ENCODE assay signal across 17 cellular contexts in the genomic region with DNA sequence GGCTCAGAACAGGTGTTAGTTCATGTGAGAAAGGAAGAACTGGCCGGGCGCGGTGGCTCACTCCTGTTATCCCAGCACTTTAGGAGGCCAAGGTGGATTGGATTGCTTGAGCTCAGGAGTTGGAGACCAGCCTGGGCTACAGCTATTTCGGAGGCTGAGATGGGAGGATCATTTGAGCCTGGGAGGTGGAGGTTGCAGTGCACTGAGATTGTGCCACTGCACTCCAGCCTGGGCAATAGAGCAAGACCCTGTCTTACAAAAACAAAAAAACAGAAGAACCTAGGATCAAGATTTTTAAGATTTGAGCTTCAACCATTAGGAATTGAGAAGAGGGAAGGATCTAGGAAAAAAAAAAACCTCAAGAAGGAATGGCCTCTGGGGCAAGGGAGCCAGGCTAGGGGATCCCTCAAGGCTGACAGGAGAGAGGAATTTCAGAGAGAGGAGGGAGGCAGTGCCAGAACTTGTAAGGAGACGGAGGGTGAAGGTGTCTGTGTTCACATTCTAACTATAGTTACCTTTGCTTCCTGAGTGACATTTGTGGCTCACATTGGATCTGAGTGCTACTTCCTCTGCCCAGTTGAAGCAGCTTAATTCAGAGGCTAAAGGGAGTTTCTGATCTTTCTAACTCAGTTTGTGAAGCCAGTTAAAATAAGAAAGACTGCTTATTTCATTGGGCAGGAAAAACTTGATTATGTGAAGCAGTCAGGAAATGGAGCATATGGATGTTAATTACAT. TPM values are rescaled to one million over a fixed set of nuclear protein-coding genes. Genes with fewer than 3 reads are reported as not detected.
A peak's percentile ranks its signal among the peaks of the same experiment; 100 is the strongest.
DNase-seq lines count a peak whose midpoint lies in the region; ATAC-seq, FAIRE-seq and TF ChIP-seq lines count a peak whose summit lies in the region.
"Had no signal": no experiment of that assay in that cellular context is flagged by ENCODE, and none has a peak within 500 bp of the region (broad histone marks: within the 10 kb centered on the region; RNA-seq: fewer than 3 reads in every experiment).

No MANE protein-coding gene starts in this region.

- H3K36me3 ChIP-seq in DOHH2 (ENCODE audit: control insufficient read depth, low read length): no peaks in the 10 kb centered on the region
- H3K36me3 ChIP-seq: HAP-1 had no signal

- peaks cover 16% of the 10 kb centered on the region for H3K36me3 Mint-ChIP-seq in T-helper 1 cell treated with Interleukin-12 subunit alpha and Interleukin-12 subunit beta and Interleukin-4 antibody, amounts not matched to agents 30 μg/mL and 1 μg/mL, for 36 hours (ENCODE audit: low read depth)
- H3K36me3 Mint-ChIP-seq in activated T-helper 17 cell treated with anti-CD3 and anti-CD28 coated beads, Interleukin-2, amount 50 U/mL, for 72 hours (ENCODE audit: low read depth): peaks cover 60% of the 10 kb centered on the region
- H3K36me3 Mint-ChIP-seq in naive thymus-derived CD8-positive, alpha-beta T cell: peaks cover 8 to 28% (median 12%) of the 10 kb centered on the region in 3 donors

- H3K9me2 ChIP-seq in DOHH2 (replicated peaks; ENCODE audit: control insufficient read depth, low read length): no peaks in the 10 kb centered on the region

- peaks cover 19% of the 10 kb centered on the region for H3K4me1 ChIP-seq in DOHH2 (ENCODE audit: control insufficient read depth, low read length)

- peaks cover 45% of the 10 kb centered on the region for H3K4me1 Mint-ChIP-seq in T-helper 1 cell treated with Interleukin-12 subunit alpha and Interleukin-12 subunit beta and Interleukin-4 antibody, amounts not matched to agents 30 μg/mL and 1 μg/mL, for 36 hours (ENCODE audit: low read depth)
- peaks cover 70% of the 10 kb centered on the region for H3K4me1 Mint-ChIP-seq in activated T-helper 17 cell treated with anti-CD3 and anti-CD28 coated beads, Interleukin-2, amount 50 U/mL, for 72 hours
- H3K4me1 Mint-ChIP-seq in naive thymus-derived CD8-positive, alpha-beta T cell: peaks cover 56 to 88% (median 85%) of the 10 kb centered on the region in 4 donors

- FAIRE-seq in GM12892 (lab: Jason Lieb, UNC): no peak
- FAIRE-seq: RCC 7860 had no signal

- DNase-seq in T-helper 1 cell (no peak), UCSD-AML1 (lab: John Stamatoyannopoulos, UW; ENCODE audit: unreplicated experiment) (no peak), GM12892 (ENCODE audit: insufficient read length) (no peak), mucosa of gallbladder (ENCODE audit: low spot score) (no peak)
- DNase-seq in naive thymus-derived CD8-positive, alpha-beta T cell: peak in 1 of 10 donors; percentile 22
- DNase-seq: 8988T; activated CD4-positive, alpha-beta T cell treated with anti-CD3 and anti-CD28 coated beads, Interleukin-2, amount 50 U/mL, for 4 hours; activated gamma-delta T cell treated with Interleukin-2 at 50 U/mL for 16 hours; central memory CD4-positive, alpha-beta T cell; NCI-H1694; stomach had no signal

- H3K79me2 ChIP-seq in DOHH2 (ENCODE audit: control insufficient read depth, low read length): peaks cover 89% of the 10 kb centered on the region

- H4K20me1 ChIP-seq in DOHH2 (ENCODE audit: control insufficient read depth, insufficient read depth, low read depth, low read length): peaks cover 14% of the 10 kb centered on the region; the same call in 1 of the 2 replicates

- no peak for TF ChIP-seq CTCF in DOHH2 (IDR thresholded peaks at IDR 0.05; ENCODE audit: low read depth, low read length, poor library complexity, severe bottlenecking)

- peak overlapping the region; percentile 54 for H3K27ac Mint-ChIP-seq in T-helper 1 cell treated with Interleukin-12 subunit alpha and Interleukin-12 subunit beta and Interleukin-4 antibody, amounts not matched to agents 30 μg/mL and 1 μg/mL, for 36 hours
- H3K27ac Mint-ChIP-seq in activated T-helper 17 cell treated with anti-CD3 and anti-CD28 coated beads, Interleukin-2, amount 50 U/mL, for 72 hours: no peak overlapping the region
- peak overlapping the region in 6 of 10 donors; percentile 3 to 79 (median 48) for H3K27ac Mint-ChIP-seq in naive thymus-derived CD8-positive, alpha-beta T cell

- TF ChIP-seq POLR2A in GM12892 (IDR thresholded peaks at IDR 0.05; ENCODE audit: low read depth, low read length): no peak

- H3K27me3 ChIP-seq in DOHH2 (ENCODE audit: control insufficient read depth, low read length): no peaks in the 10 kb centered on the region
- H3K27me3 ChIP-seq: stomach had no signal

- ATAC-seq in activated T-helper 17 cell treated with anti-CD3 and anti-CD28 coated beads, Interleukin-2, amount 50 U/mL, for 72 hours (replicated peaks): no peak
- ATAC-seq in naive thymus-derived CD8-positive, alpha-beta T cell: peak in 1 of 2 donors; percentile 62

- no peaks in the 10 kb centered on the region for H3K9me3 ChIP-seq in DOHH2 (ENCODE audit: control insufficient read depth, insufficient read depth, low read length)
- H3K9me3 ChIP-seq: stomach had no signal

- H3K4me3 Mint-ChIP-seq in T-helper 1 cell treated with Interleukin-12 subunit alpha and Interleukin-12 subunit beta and Interleukin-4 antibody, amounts not matched to agents 30 μg/mL and 1 μg/mL, for 36 hours: no peak overlapping the region
- H3K4me3 Mint-ChIP-seq in activated T-helper 17 cell treated with anti-CD3 and anti-CD28 coated beads, Interleukin-2, amount 50 U/mL, for 72 hours: peak overlapping the region; percentile 8
- peak overlapping the region in 5 of 10 donors; percentile 9 to 69 (median 23) for H3K4me3 Mint-ChIP-seq in naive thymus-derived CD8-positive, alpha-beta T cell

- H3K4me3 ChIP-seq in DOHH2 (ENCODE audit: low read length): no peak overlapping the region
- H3K4me3 ChIP-seq: HAP-1, stomach had no signal

- no peaks in the 10 kb centered on the region for H3K9me3 Mint-ChIP-seq in T-helper 1 cell treated with Interleukin-12 subunit alpha and Interleukin-12 subunit beta and Interleukin-4 antibody, amounts not matched to agents 30 μg/mL and 1 μg/mL, for 36 hours
- H3K9me3 Mint-ChIP-seq in activated T-helper 17 cell treated with anti-CD3 and anti-CD28 coated beads, Interleukin-2, amount 50 U/mL, for 72 hours: no peaks in the 10 kb centered on the region
- no peaks in the 10 kb centered on the region for H3K9me3 Mint-ChIP-seq in naive thymus-derived CD8-positive, alpha-beta T cell

- no peak overlapping the region for H3K27ac ChIP-seq in DOHH2 (ENCODE audit: low read depth, low read length)
- H3K27ac ChIP-seq: HL-60 had no signal

- H3F3A ChIP-seq in DOHH2 (ENCODE audit: control insufficient read depth, insufficient read depth): no peaks in the 10 kb centered on the region

- peak overlapping the region; percentile 43 for H3K4me2 ChIP-seq in DOHH2 (ENCODE audit: low read length)

- POLR2A ChIA-PET in naive thymus-derived CD8-positive, alpha-beta T cell (lab: Charles Lee): interaction anchor here (1.5 kb wide), 1 partner anchor 26 kb away, joined by 4 read pairs; the partner anchor contains the start of gene CHMP4B

- H3K27me3 Mint-ChIP-seq in T-helper 1 cell treated with Interleukin-12 subunit alpha and Interleukin-12 subunit beta and Interleukin-4 antibody, amounts not matched to agents 30 μg/mL and 1 μg/mL, for 36 hours (ENCODE audit: low read depth): no peaks in the 10 kb centered on the region
- no peaks in the 10 kb centered on the region for H3K27me3 Mint-ChIP-seq in activated T-helper 17 cell treated with anti-CD3 and anti-CD28 coated beads, Interleukin-2, amount 50 U/mL, for 72 hours
- H3K27me3 Mint-ChIP-seq in naive thymus-derived CD8-positive, alpha-beta T cell: no peaks in the 10 kb centered on the region

RNA-seq across cellular contexts. Expression of gene CHMP4B, which starts 26.1 kb away (rescaled TPM):
- 10 to 100 TPM; 57.6 to 63.5 TPM for total RNA-seq in activated T-helper 17 cell treated with anti-CD3 and anti-CD28 coated beads, Interleukin-2, amount 50 U/mL, for 72 hours
- total RNA-seq in naive thymus-derived CD8-positive, alpha-beta T cell: 10 to 100 TPM; 57.5 to 59.5 TPM
- 1 to 10 TPM; 4.0 to 5.0 (median 4.8) TPM for polyA plus RNA-seq in naive thymus-derived CD8-positive, alpha-beta T cell
- polyA plus RNA-seq in GM12892 (2012; ENCODE audit: missing spikeins): 62.7 TPM
- total RNA-seq in mucosa of gallbladder: 117 TPM
